8 cellular contexts compared by ENCODE assay signal in genomic region chr13:40665061-40665753, GRCh38. TPM values are rescaled to one million over a fixed set of nuclear protein-coding genes. Genes with fewer than 3 reads are reported as not detected.
DNase-seq lines count a peak whose midpoint lies in the region; ATAC-seq and TF ChIP-seq lines count a peak whose summit lies in the region.

No MANE protein-coding gene starts in this region.

- H3K4me1 ChIP-seq in A673 (ENCODE audit: insufficient read depth, low read length, poor library complexity, severe bottlenecking) (peaks cover 21% of the 10 kb centered on the region), esophagus muscularis mucosa (peaks cover 22 to 52% (median 48%) of the 10 kb centered on the region in 4 donors), tibial nerve (peaks cover 0 to 44% (median 19%) of the 10 kb centered on the region in 4 donors)

- H3K27ac ChIP-seq in A673 (ENCODE audit: low read depth, low read length, poor library complexity, severe bottlenecking) = peak overlapping the region; percentile 70
- H3K27ac ChIP-seq in esophagus muscularis mucosa (replicated peaks in 1 of 4) = peak overlapping the region; percentile 99 to 100 (median 99)
- H3K27ac ChIP-seq in tibial nerve = peak overlapping the region; percentile 96 to 99 (median 96)

- no peaks in the 10 kb centered on the region for H3K27me3 Mint-ChIP-seq in activated CD8-positive, alpha-beta memory T cell treated with anti-CD3 and anti-CD28 coated beads, Interleukin-2, amount 10 ng/mL, durations not matched to agents 7 days and 5 days
- no peaks in the 10 kb centered on the region for H3K27me3 Mint-ChIP-seq in naive B cell

- H3K4me3 ChIP-seq in A673 (ENCODE audit: low read depth, low read length, poor library complexity, severe bottlenecking) = peak overlapping the region; percentile 74
- H3K4me3 ChIP-seq in esophagus muscularis mucosa = peak overlapping the region; percentile 96 to 99 (median 97)
- H3K4me3 ChIP-seq in tibial nerve = peak overlapping the region; percentile 72 to 98 (median 76)

- H3K27ac Mint-ChIP-seq in activated CD8-positive, alpha-beta memory T cell treated with anti-CD3 and anti-CD28 coated beads, Interleukin-2, amount 10 ng/mL, durations not matched to agents 7 days and 5 days = peak overlapping the region; percentile 94
- H3K27ac Mint-ChIP-seq in naive B cell = peak overlapping the region; percentile 82 to 97 (median 92)

- TF ChIP-seq CTCF in A673 (conservative IDR thresholded peaks at IDR 0.05; ENCODE audit: low read depth, low read length) = no peak
- no peak for TF ChIP-seq CTCF in esophagus muscularis mucosa (IDR thresholded peaks at IDR 0.05)
- TF ChIP-seq CTCF in tibial nerve (IDR thresholded peaks at IDR 0.05) = no peak

- DNase-seq in A673 (ENCODE audit: low spot score) (peak; percentile 28), HuH-7.5 (ENCODE audit: low spot score) (peak; percentile 49), esophagus muscularis mucosa (ENCODE audit: extremely low spot score) (no peak), naive B cell (peak; percentile 45), tibial nerve (ENCODE audit: low spot score in 2 of 2) (no peak), occipital lobe (lab: John Stamatoyannopoulos, UW) (no peak)
- peak; percentile 64 for DNase-seq in activated CD8-positive, alpha-beta memory T cell treated with anti-CD3 and anti-CD28 coated beads, Interleukin-2, amount 10 ng/mL, durations not matched to agents 7 days and 5 days

- peaks cover 12% of the 10 kb centered on the region for H3K36me3 Mint-ChIP-seq in activated CD8-positive, alpha-beta memory T cell treated with anti-CD3 and anti-CD28 coated beads, Interleukin-2, amount 10 ng/mL, durations not matched to agents 7 days and 5 days
- H3K36me3 Mint-ChIP-seq in naive B cell = no peaks in the 10 kb centered on the region

- CTCF ChIA-PET in A673 (lab: Charles Lee) = no interaction called here
- CTCF ChIA-PET in activated CD8-positive, alpha-beta memory T cell treated with anti-CD3 and anti-CD28 coated beads, Interleukin-2, amount 10 ng/mL, durations not matched to agents 7 days and 5 days (lab: Charles Lee) = interaction anchor here (0.7 to 1.8 kb wide), 7 partner anchors 8 to 112 kb away, joined by 3 to 6 read pairs (median 4); no protein-coding TSS in a partner anchor

- intact Hi-C loops in A673 (cut with micrococcal nuclease; ENCODE audit: unreplicated experiment) = loop anchor here (5.0 kb wide), 1 partner anchor 603 kb away; no protein-coding TSS in a partner anchor
- intact Hi-C loops in esophagus muscularis mucosa (cut with DNase I) = loop anchor here (5.0 to 10.0 kb wide), 5 partner anchors 100 to 593 kb away; no protein-coding TSS in a partner anchor

- POLR2A ChIA-PET in A673 (lab: Charles Lee; ENCODE audit: low non-redundant PET) = no interaction called here

- peaks cover 40% of the 10 kb centered on the region for H3K4me1 Mint-ChIP-seq in activated CD8-positive, alpha-beta memory T cell treated with anti-CD3 and anti-CD28 coated beads, Interleukin-2, amount 10 ng/mL, durations not matched to agents 7 days and 5 days
- H3K4me1 Mint-ChIP-seq in naive B cell = peaks cover 33 to 57% (median 54%) of the 10 kb centered on the region in 3 donors

- H3K27me3 ChIP-seq in A673 (replicated peaks; ENCODE audit: insufficient read depth, low read depth, low read length, poor library complexity) (no peaks in the 10 kb centered on the region), esophagus muscularis mucosa (no peaks in the 10 kb centered on the region), tibial nerve (no peaks in the 10 kb centered on the region)

- ATAC-seq in GM19023 (IDR thresholded peaks at IDR 0.05; ENCODE audit: unreplicated experiment) (peak; percentile 9), naive B cell (ENCODE audit: low read depth in 2 of 2) (peak in 1 of 2 donors; percentile 2)
- peak; percentile 7 for ATAC-seq in activated CD8-positive, alpha-beta memory T cell treated with anti-CD3 and anti-CD28 coated beads, Interleukin-2, amount 10 ng/mL, durations not matched to agents 7 days and 5 days

- no peak for TF ChIP-seq EP300 in esophagus muscularis mucosa (IDR thresholded peaks at IDR 0.05)
- TF ChIP-seq EP300 in tibial nerve (IDR thresholded peaks at IDR 0.05) = peak in 1 of 2 donors; percentile 65

- TF ChIP-seq POLR2A in esophagus muscularis mucosa (IDR thresholded peaks at IDR 0.05; ENCODE audit: low read depth) = no peak
- TF ChIP-seq POLR2A in tibial nerve (IDR thresholded peaks at IDR 0.05) = no peak

- WGBS in esophagus muscularis mucosa = 0% methylated on average over 45 of the region's 83 CpGs
- WGBS in tibial nerve, 2 donors = 0 to 1% methylated on average over 44 to 51 of the region's 83 CpGs

- no peaks in the 10 kb centered on the region for H3K9me3 Mint-ChIP-seq in activated CD8-positive, alpha-beta memory T cell treated with anti-CD3 and anti-CD28 coated beads, Interleukin-2, amount 10 ng/mL, durations not matched to agents 7 days and 5 days (ENCODE audit: low read depth)
- peaks cover 0 to 2% (median 0%) of the 10 kb centered on the region in 7 donors for H3K9me3 Mint-ChIP-seq in naive B cell

- H3K36me3 ChIP-seq in A673 (ENCODE audit: insufficient read depth, low read length, poor library complexity, severe bottlenecking) (no peaks in the 10 kb centered on the region), esophagus muscularis mucosa (no peaks in the 10 kb centered on the region), tibial nerve (no peaks in the 10 kb centered on the region)

- peak overlapping the region; percentile 91 for H3K4me3 Mint-ChIP-seq in activated CD8-positive, alpha-beta memory T cell treated with anti-CD3 and anti-CD28 coated beads, Interleukin-2, amount 10 ng/mL, durations not matched to agents 7 days and 5 days
- peak overlapping the region; percentile 92 to 99 (median 95) for H3K4me3 Mint-ChIP-seq in naive B cell

- BruUV-seq in A673 (replicated peaks; lab: Mats Ljungman, UMichigan) = no TSS peak

- H3K9me3 ChIP-seq in A673 (ENCODE audit: low read depth, low read length, poor library complexity, severe bottlenecking) (no peaks in the 10 kb centered on the region), esophagus muscularis mucosa (peaks cover 0 to 3% (median 0%) of the 10 kb centered on the region in 4 donors), tibial nerve (no peaks in the 10 kb centered on the region)

RNA-seq across cellular contexts. Expression of gene FOXO1, which starts 1.2 kb away (rescaled TPM):
- total RNA-seq in A673 (2021) (2.9 and 3.0 TPM in 2 replicates), esophagus muscularis mucosa (10 to 100 TPM; 65.6 to 87.4 (median 78.5) TPM), tibial nerve (100 to 1,000 TPM; 153 to 194 (median 176) TPM), occipital lobe (4.2 TPM)
- 10 to 100 TPM; 20.2 to 27.1 TPM for total RNA-seq in activated CD8-positive, alpha-beta memory T cell treated with anti-CD3 and anti-CD28 coated beads, Interleukin-2, amount 10 ng/mL, durations not matched to agents 7 days and 5 days
- 100 to 1,000 TPM in 5 of 6 donors, 10 to 100 TPM in 1; 70.3 to 174 (median 117) TPM for polyA plus RNA-seq in naive B cell (ENCODE audit: low read depth in 6 of 6)

Comparison
In these comparisons a context has a peak if more than half of its experiments do, and no peak if none do; other contexts are left out.
1. DNase-seq: peak in A673 (single experiment), HuH-7.5 (single experiment), activated CD8-positive, alpha-beta memory T cell treated with anti-CD3 and anti-CD28 coated beads, Interleukin-2, amount 10 ng/mL, durations not matched to agents 7 days and 5 days (single experiment) and naive B cell (single experiment); none in esophagus muscularis mucosa (single experiment), tibial nerve (0 of 2) and occipital lobe (single experiment).
2. Peak in every context shown above with its lines, with median percentiles within 50 percentile points of each other: H3K27ac ChIP-seq and H3K4me3 ChIP-seq.